23 cellular contexts compared by ENCODE assay signal in genomic region chr5:143115381-143115780, GRCh38.
"Had no signal": no experiment of that assay in that cellular context is flagged by ENCODE, and none has a peak within 500 bp of the region (broad histone marks: within the 10 kb centered on the region; RNA-seq: fewer than 3 reads in every experiment).

No MANE protein-coding gene starts in this region.

- H3K27ac ChIP-seq: ascending aorta, cardiac muscle cell, colonic mucosa, ovary, right lobe of liver, stomach, thyroid gland, upper lobe of left lung, VCaP had no signal

- H3K9me3 ChIP-seq: ascending aorta, colonic mucosa, ovary, right lobe of liver, stomach, thyroid gland, upper lobe of left lung had no signal

- H3K9me3 Mint-ChIP-seq: activated naive CD4-positive, alpha-beta T cell treated with anti-CD3 and anti-CD28 coated beads for 36 hours; activated naive CD8-positive, alpha-beta T cell treated with anti-CD3 and anti-CD28 coated beads, Interleukin-2, amount 10 ng/mL, durations not matched to agents 7 days and 5 days; nephron had no signal

- H3K27me3 Mint-ChIP-seq: activated naive CD8-positive, alpha-beta T cell treated with anti-CD3 and anti-CD28 coated beads, Interleukin-2, amount 10 ng/mL, durations not matched to agents 7 days and 5 days; brain; progenitor cell of endocrine pancreas had no signal

- DNase-seq: activated CD4-positive, alpha-beta T cell treated with anti-CD3 and anti-CD28 coated beads for 4 hours; activated CD4-positive, alpha-beta T cell treated with anti-CD3 and anti-CD28 coated beads, Interleukin-2, amount 50 U/mL, for 4 hours; activated effector memory CD4-positive, alpha-beta T cell treated with anti-CD3 and anti-CD28 coated beads, Interleukin-2, amount 50 U/mL, for 16 hours; activated naive CD4-positive, alpha-beta T cell treated with anti-CD3 and anti-CD28 coated beads for 36 hours; activated naive CD8-positive, alpha-beta T cell treated with anti-CD3 and anti-CD28 coated beads, Interleukin-2, amount 10 ng/mL, durations not matched to agents 7 days and 5 days; cerebellar nuclear complex; colonic mucosa; effector CD8-positive, alpha-beta T cell; glutamatergic neuron; left ventricle myocardium superior; ovary; right lobe of liver; stimulated activated CD4-positive, alpha-beta T cell treated with anti-CD3 and anti-CD28 coated beads, Interleukin-12 subunit alpha, Interleukin-12 subunit beta, amount 100 ng/mL, for 4 hours; stimulated activated CD4-positive, alpha-beta T cell treated with anti-CD3 and anti-CD28 coated beads, Interleukin-4, amount 100 ng/mL, for 1 hour; stomach; thyroid gland; upper lobe of left lung had no signal

- H3K27me3 ChIP-seq: ascending aorta, cardiac muscle cell, colonic mucosa, ovary, right lobe of liver, stomach, thyroid gland, upper lobe of left lung had no signal

- H3K27ac Mint-ChIP-seq: activated naive CD4-positive, alpha-beta T cell treated with anti-CD3 and anti-CD28 coated beads for 36 hours; activated naive CD8-positive, alpha-beta T cell treated with anti-CD3 and anti-CD28 coated beads, Interleukin-2, amount 10 ng/mL, durations not matched to agents 7 days and 5 days; brain; nephron; progenitor cell of endocrine pancreas had no signal

- H3K36me3 ChIP-seq: ascending aorta, cardiac muscle cell, colonic mucosa, ovary, right lobe of liver, thyroid gland, upper lobe of left lung had no signal

- H3K4me3 ChIP-seq: ascending aorta, cardiac muscle cell, colonic mucosa, ovary, right lobe of liver, stomach, thyroid gland, upper lobe of left lung had no signal

- H3K4me3 Mint-ChIP-seq: activated naive CD4-positive, alpha-beta T cell treated with anti-CD3 and anti-CD28 coated beads for 36 hours; activated naive CD8-positive, alpha-beta T cell treated with anti-CD3 and anti-CD28 coated beads, Interleukin-2, amount 10 ng/mL, durations not matched to agents 7 days and 5 days; brain; nephron had no signal

- H3K36me3 Mint-ChIP-seq: brain had no signal

- ATAC-seq: left ventricle myocardium superior, right lobe of liver had no signal
